Comparison of ENCODE assay signal across 10 cellular contexts in the genomic region with DNA sequence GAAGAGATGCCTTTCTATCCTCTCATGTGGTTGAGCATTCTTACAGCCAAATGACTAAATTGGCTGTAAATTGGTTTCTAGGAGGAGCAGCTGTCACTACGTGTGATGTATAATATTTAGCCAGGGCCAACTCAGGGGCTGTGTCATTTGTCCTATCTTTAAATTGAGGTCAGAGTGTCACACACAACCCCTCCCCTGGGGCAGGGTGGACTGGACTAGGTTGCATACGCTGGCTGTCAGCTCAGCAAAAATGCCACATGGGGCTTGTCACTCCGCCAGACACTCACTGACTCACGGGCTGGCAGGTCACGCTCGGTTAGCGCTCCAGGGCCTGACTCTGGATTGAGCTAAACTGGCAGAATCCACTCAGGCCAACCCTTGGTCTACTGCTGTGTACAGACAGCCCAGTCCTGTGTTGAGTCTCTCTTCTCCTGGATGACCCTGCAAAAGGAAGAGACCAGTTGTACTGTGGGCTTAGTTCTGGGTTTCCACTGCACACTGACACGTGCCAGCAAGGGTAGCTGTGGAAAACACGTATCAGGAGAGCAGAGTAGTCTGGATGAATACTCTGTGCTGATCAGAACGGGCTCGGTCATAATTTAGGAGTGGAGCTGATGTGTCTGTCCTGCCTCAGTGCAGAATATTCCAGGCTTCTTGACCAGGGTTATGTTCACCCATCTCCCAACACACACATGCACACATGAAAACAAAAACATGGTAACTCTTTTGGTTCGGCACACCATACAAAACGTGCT. TPM values are rescaled to one million over a fixed set of nuclear protein-coding genes. Genes with fewer than 3 reads are reported as not detected.
DNase-seq lines count a peak whose midpoint lies in the region; ATAC-seq, FAIRE-seq and TF ChIP-seq lines count a peak whose summit lies in the region.
"Had no signal": no experiment of that assay in that cellular context is flagged by ENCODE, and none has a peak within 500 bp of the region (broad histone marks: within the 10 kb centered on the region; RNA-seq: fewer than 3 reads in every experiment).

No MANE protein-coding gene starts in this region.

- no peaks in the 10 kb centered on the region for H3K79me1 ChIP-seq in mesendoderm (ENCODE audit: low read length)

- H2BK5ac ChIP-seq in mesendoderm (ENCODE audit: low read length) = no peak overlapping the region

- no peak overlapping the region for H4K8ac ChIP-seq in mesendoderm (ENCODE audit: low read depth, low read length)

- no peak overlapping the region for H3K4me2 ChIP-seq in mesendoderm (ENCODE audit: low read length)
- H3K4me2 ChIP-seq: GM23338 had no signal

- H2BK15ac ChIP-seq in mesendoderm (replicated peaks; ENCODE audit: low read depth) = no peak overlapping the region

- peak; percentile 60 for FAIRE-seq in HTR-8/SVneo (lab: Jason Lieb, UNC)
- FAIRE-seq: endometrium had no signal

- no peaks in the 10 kb centered on the region for H3K27me3 ChIP-seq in right atrium auricular region
- no peaks in the 10 kb centered on the region for H3K27me3 ChIP-seq in thyroid gland
- H3K27me3 ChIP-seq in mesendoderm (ENCODE audit: insufficient read depth, low read length, poor library complexity) = no peaks in the 10 kb centered on the region
- no peaks in the 10 kb centered on the region for H3K27me3 ChIP-seq in H7 (ENCODE audit: control insufficient read depth, insufficient read depth, low read length)

- H3K79me2 ChIP-seq in mesendoderm (ENCODE audit: control insufficient read depth, insufficient read depth, low read length) = no peaks in the 10 kb centered on the region

- no peak overlapping the region for H2BK120ac ChIP-seq in mesendoderm (ENCODE audit: low read depth, low read length)

- H3K27ac ChIP-seq in right atrium auricular region (no peak overlapping the region), thyroid gland (peak overlapping the region; percentile 76 to 89 (median 81)), mesendoderm (ENCODE audit: low read depth, low read length) (no peak overlapping the region)

- peak in 1 of 2 donors; percentile 45 for TF ChIP-seq POLR2A in thyroid gland (IDR thresholded peaks at IDR 0.05)

- no peaks in the 10 kb centered on the region for H3K36me3 ChIP-seq in right atrium auricular region
- H3K36me3 ChIP-seq in thyroid gland = no peaks in the 10 kb centered on the region
- H3K36me3 ChIP-seq in mesendoderm (ENCODE audit: control insufficient read depth, insufficient read depth, low read length) = no peaks in the 10 kb centered on the region
- H3K36me3 ChIP-seq in H7 (replicated peaks; ENCODE audit: control insufficient read depth, insufficient read depth, low read length) = no peaks in the 10 kb centered on the region

- ATAC-seq in GM19467 (IDR thresholded peaks at IDR 0.05; ENCODE audit: unreplicated experiment) = no peak
- no peak for ATAC-seq in activated CD4-positive, CD25-positive, alpha-beta regulatory T cell treated with anti-CD3 and anti-CD28 coated beads, Interleukin-2, amount 50 U/mL, for 24 hours
- ATAC-seq: GM23338 had no signal

- no peak overlapping the region for H3K56ac ChIP-seq in mesendoderm (ENCODE audit: low read length)

- H3K4me3 ChIP-seq in right atrium auricular region = no peak overlapping the region
- H3K4me3 ChIP-seq in thyroid gland (replicated peaks in 1 of 3) = no peak overlapping the region
- H3K4me3 ChIP-seq in mesendoderm (ENCODE audit: low read length) = no peak overlapping the region
- H3K4me3 ChIP-seq in H7 (ENCODE audit: insufficient read depth, low read depth, low read length) = no peak overlapping the region
- H3K4me3 ChIP-seq: GM23338 had no signal

- TF ChIP-seq CTCF in right atrium auricular region (IDR thresholded peaks at IDR 0.05) (no peak), thyroid gland (IDR thresholded peaks at IDR 0.05) (no peak)

- WGBS in thyroid gland, 2 donors = 37% methylated on average over 11 to 13 of the region's 13 CpGs
- WGBS in mesendoderm (ENCODE audit: extremely low coverage, insufficient coverage, low lambda C conversion rate) = no CpG with 5 or more reads among the region's 13 CpGs

- DNase-seq in HTR-8/SVneo (ENCODE audit: insufficient read length, low spot score) (peak; percentile 74), SW480 (ENCODE audit: low spot score) (peak; percentile 95), right atrium auricular region (ENCODE audit: low spot score) (peak; percentile 87), thyroid gland (peak; percentile 98 to 99), mesendoderm (no peak), H7 (no peak)

- H3K23ac ChIP-seq in mesendoderm (ENCODE audit: low read length) = no peak overlapping the region

- H3K4ac ChIP-seq in mesendoderm (ENCODE audit: low read depth, low read length) = no peak overlapping the region

- H4K5ac ChIP-seq in mesendoderm (ENCODE audit: low read length) = no peak overlapping the region

- peaks cover 3 to 38% of the 10 kb centered on the region in 2 donors for H3K4me1 ChIP-seq in right atrium auricular region
- peaks cover 76 to 90% of the 10 kb centered on the region in 2 donors for H3K4me1 ChIP-seq in thyroid gland
- H3K4me1 ChIP-seq in mesendoderm (ENCODE audit: control insufficient read depth, low read depth, low read length) = no peaks in the 10 kb centered on the region

- no peak overlapping the region for H3K18ac ChIP-seq in mesendoderm (ENCODE audit: low read length)

- intact Hi-C loops in thyroid gland (cut with DNase I) = no loop called here

- H3K9ac ChIP-seq in mesendoderm (ENCODE audit: low read length) = no peak overlapping the region

- H3K9me3 ChIP-seq in right atrium auricular region (no peaks in the 10 kb centered on the region), thyroid gland (no peaks in the 10 kb centered on the region)

- H2AK5ac ChIP-seq in mesendoderm (ENCODE audit: low read length) = no peak overlapping the region

RNA-seq across cellular contexts. Expression of a gene that starts 29.1 kb away (rescaled TPM):
- total RNA-seq in right atrium auricular region = not detected
- 100 to 1,000 TPM in 1 of 4 donors, 10 to 100 TPM in 3; 47.4 to 124 (median 79.8) TPM for total RNA-seq in thyroid gland
- 1.2 TPM for polyA plus RNA-seq in mesendoderm (2013, experiment 1 of 2)
- 1.1 TPM for polyA plus RNA-seq in mesendoderm (2013, experiment 2 of 2)
- total RNA-seq in H7 (2014; rRNA removed; shearing (Covaris generic)) = 33.7 and 59.8 TPM in 2 replicates

Comparison
In these comparisons a context has a peak if more than half of its experiments do, and no peak if none do; other contexts are left out.
1. DNase-seq: peak in HTR-8/SVneo (single experiment), SW480 (single experiment), right atrium auricular region (single experiment) and thyroid gland (2 of 2); none in mesendoderm (single experiment) and H7 (single experiment).
2. H3K27ac ChIP-seq: peak in thyroid gland (3 of 3); none in right atrium auricular region (0 of 2) and mesendoderm (single experiment).
3. RNA of a gene that starts 29.1 kb away (total RNA-seq): 47.4 to 124 TPM in thyroid gland and 33.7 to 59.8 TPM in H7; not detected in right atrium auricular region; every median in the first group is over 10 times any median in the second.